Comparison of ENCODE assay signal across 18 cellular contexts in genomic region chr1:2483026-2483425, GRCh38. TPM values are rescaled to one million over a fixed set of nuclear protein-coding genes. Genes with fewer than 3 reads are reported as not detected.
DNase-seq lines count a peak whose midpoint lies in the region; ATAC-seq, FAIRE-seq and TF ChIP-seq lines count a peak whose summit lies in the region.
"Had no signal": no experiment of that assay in that cellular context is flagged by ENCODE, and none has a peak within 500 bp of the region (broad histone marks: within the 10 kb centered on the region; RNA-seq: fewer than 3 reads in every experiment).

No MANE protein-coding gene starts in this region.

- peaks cover 0 to 71% (median 25%) of the 10 kb centered on the region in 11 experiments; a peak in 14 of 22 replicates for H4K20me1 ChIP-seq in BLaER1 treated with 17β-estradiol and CSF1 and Interleukin-3, amounts not matched to agents 10 nM and 100 nM
- H4K20me1 ChIP-seq in K562 (replicated peaks; ENCODE audit: control insufficient read depth, insufficient read depth, low read length), result peaks cover 19% of the 10 kb centered on the region

- H2AFZ ChIP-seq in K562 (ENCODE audit: low read depth, low read length), result no peak overlapping the region

- WGBS in K562 (ENCODE audit: insufficient coverage, low coverage, missing lambda C conversion rate), result 1% methylated on average over 12 of the region's 13 CpGs

- H3K27me3 ChIP-seq in BLaER1 treated with 17β-estradiol and CSF1 and Interleukin-3, amounts not matched to agents 10 nM and 100 nM, result no peaks in the 10 kb centered on the region
- H3K27me3 ChIP-seq in K562 (ENCODE audit: control insufficient read depth in 2 of 2, insufficient read depth in 2 of 2, low read length in 2 of 2), result peaks cover 3 to 30% of the 10 kb centered on the region in 2 experiments; a peak in 3 of 5 replicates

- peak; percentile 84 for ATAC-seq in K562
- no peak for ATAC-seq in GM21367 (IDR thresholded peaks at IDR 0.05; ENCODE audit: unreplicated experiment)
- no peak for ATAC-seq in HG03175 (IDR thresholded peaks at IDR 0.05; ENCODE audit: unreplicated experiment)
- ATAC-seq: CD8-positive, alpha-beta T cell had no signal

- BruUV-seq in K562 (replicated peaks; lab: Mats Ljungman, UMichigan), result no TSS peak

- no peak overlapping the region for H3K4me3 ChIP-seq in BLaER1 treated with 17β-estradiol and CSF1 and Interleukin-3, amounts not matched to agents 10 nM and 100 nM
- H3K4me3 ChIP-seq in K562, result no peak overlapping the region

- H3K79me2 ChIP-seq in K562 (ENCODE audit: control insufficient read depth, insufficient read depth, low read length), result no peaks in the 10 kb centered on the region

- in situ Hi-C loops in K562 (cut with MboI), result no loop called here

- intact Hi-C loops in K562 (cut with micrococcal nuclease), result no loop called here

- no peak overlapping the region for H3K27ac ChIP-seq in BLaER1 treated with 17β-estradiol and CSF1 and Interleukin-3, amounts not matched to agents 10 nM and 100 nM
- H3K27ac ChIP-seq in RWPE1 (peak overlapping the region; percentile 78), K562 (ENCODE audit: extremely low read depth, low read depth, low read length) (no peak overlapping the region)
- H3K27ac ChIP-seq: KMS-11 had no signal

- peaks cover 3% of the 10 kb centered on the region for H3K9me1 ChIP-seq in K562 (ENCODE audit: control insufficient read depth, insufficient read depth, low read length)

- H3K9ac ChIP-seq in BLaER1 treated with 17β-estradiol and CSF1 and Interleukin-3, amounts not matched to agents 10 nM and 100 nM, result no peak overlapping the region
- peak overlapping the region in 1 of 2 experiments; percentile 52; a peak in 1 of 4 replicates for H3K9ac ChIP-seq in K562 (ENCODE audit: insufficient read depth in 1 of 2, low read depth in 2 of 2, low read length in 2 of 2)
- H3K9ac ChIP-seq: KMS-11 had no signal

- TF ChIP-seq POLR2A in K562 (conservative IDR thresholded peaks at IDR 0.05), result no peak

- H3K4me2 ChIP-seq in BLaER1 treated with 17β-estradiol and CSF1 and Interleukin-3, amounts not matched to agents 10 nM and 100 nM, result peak overlapping the region in 10 of 11 experiments; percentile 16 to 99 (median 74); a peak in 17 of 22 replicates
- no peak overlapping the region; the same call in 1 of the 2 replicates for H3K4me2 ChIP-seq in K562 (ENCODE audit: insufficient read depth, low read length)
- H3K4me2 ChIP-seq: KMS-11 had no signal

- no peak for FAIRE-seq in K562 (lab: Jason Lieb, UNC)
- FAIRE-seq: A204.1, D721Med, G401.6, H1, HepG2 had no signal

- CTCF ChIA-PET in RWPE1 (lab: Yijun Ruan, JAX) (no interaction called here), K562 (lab: Yijun Ruan, JAX; ENCODE audit: low intra/inter-chr PET ratio) (no interaction called here)

- POLR2A ChIA-PET in RWPE1 (lab: Yijun Ruan, JAX; ENCODE audit: low non-redundant PET) (no interaction called here), K562 (lab: Yijun Ruan, JAX) (interaction anchor here (0.7 kb wide), 1 partner anchor 317 kb away, joined by 3 read pairs; no protein-coding TSS in a partner anchor)

- H3K36me3 ChIP-seq in BLaER1 treated with 17β-estradiol and CSF1 and Interleukin-3, amounts not matched to agents 10 nM and 100 nM, result no peaks in the 10 kb centered on the region
- H3K36me3 ChIP-seq in K562 (ENCODE audit: control insufficient read depth, insufficient read depth, low read length), result no peaks in the 10 kb centered on the region

- TF ChIP-seq EP300 in K562 (IDR thresholded peaks at IDR 0.05; ENCODE audit: low read length), result no peak

- H3K9me3 ChIP-seq in BLaER1 treated with 17β-estradiol and CSF1 and Interleukin-3, amounts not matched to agents 10 nM and 100 nM (replicated peaks in 1 of 11), result peaks cover 0 to 3% (median under 1%) of the 10 kb centered on the region in 11 experiments; a peak in 5 of 22 replicates
- H3K9me3 ChIP-seq in K562 (replicated peaks; ENCODE audit: control insufficient read depth, insufficient read depth, low read depth, low read length), result no peaks in the 10 kb centered on the region

- DNase-seq in RWPE1 (ENCODE audit: low spot score) (no peak), K562 (ENCODE audit: extremely low read depth in 1 of 4, low spot score in 3 of 4) (peak in 3 of 4 experiments; percentile 53 to 67 (median 62)), GM20000 (ENCODE audit: low spot score) (no peak)
- DNase-seq: AML-193; CD8-positive, alpha-beta T cell; COR-L47; H9 had no signal

- TF ChIP-seq RAD21 in K562 (CRISPR knock-in tag; conservative IDR thresholded peaks at IDR 0.05 in 1 of 2, IDR thresholded peaks at IDR 0.05 in 1 of 2), result peak in 1 of 2 experiments; percentile 21; a peak in 1 of 4 replicates

- H3K4me1 ChIP-seq in BLaER1 treated with 17β-estradiol and CSF1 and Interleukin-3, amounts not matched to agents 10 nM and 100 nM, result peaks cover 28 to 56% (median 54%) of the 10 kb centered on the region in 10 experiments
- H3K4me1 ChIP-seq in K562 (replicated peaks in 1 of 2; ENCODE audit: control insufficient read depth in 2 of 2, insufficient read depth in 2 of 2, low read length in 2 of 2), result peaks cover 0 to 66% of the 10 kb centered on the region in 2 experiments; a peak in 3 of 5 replicates

- TF ChIP-seq CTCF in RWPE1 (conservative IDR thresholded peaks at IDR 0.05; ENCODE audit: low read depth) (no peak), K562 (IDR thresholded peaks at IDR 0.05 in 2 of 3, conservative IDR thresholded peaks at IDR 0.05 in 1 of 3; ENCODE audit: insufficient read depth in 2 of 3, low read depth in 1 of 3, low read length in 3 of 3) (peak in 1 of 3 experiments; percentile 34; a peak in 1 of 6 replicates), GM20000 (IDR thresholded peaks at IDR 0.05; ENCODE audit: extremely low read depth, missing control alignments) (no peak)

RNA-seq across cellular contexts. Expression of gene PLCH2, which starts 6.9 kb away (rescaled TPM):
- 0.07 TPM in 1 of 2 replicates, not detected in the other for total RNA-seq in K562 (2011; cell fraction: chromatin; rRNA removed; ENCODE audit: low replicate concordance)
- total RNA-seq in K562 (2011; cell fraction: nucleolus; rRNA removed), result not detected in 2 replicates
- not detected in 2 replicates for total RNA-seq in K562 (2011; cell fraction: nucleoplasm; rRNA removed)
- total RNA-seq in K562 (2014; rRNA removed) (not detected in 2 replicates), K562 (2014; rRNA removed; fragmentation: Illumina TruSeq; extraction: Trizol) (not detected in 2 replicates), K562 (2015; rRNA removed; fragmentation: Illumina TruSeq; extraction: Trizol) (not detected in 2 replicates), K562 (2021) (0.04 and 0.16 TPM in 2 replicates)
- polyA plus RNA-seq in K562 (2011; rRNA removed) (not detected in 2 replicates), K562 (2014; fragmentation: Illumina TruSeq; extraction: Trizol) (not detected in 2 replicates), K562 (2014; fragmentation: Nextera tagmentation; extraction: Ambion mirVana) (not detected), K562 (2014; rRNA removed) (not detected in 2 replicates)
- not detected in 2 replicates for polyA plus RNA-seq in K562 (2011; cell fraction: cytosol; rRNA removed)
- polyA plus RNA-seq in K562 (2011; cell fraction: nucleus; rRNA removed), result 0.01 and 0.04 TPM in 2 replicates
- not detected in 2 replicates for polyA plus RNA-seq in K562 (2012)
- not detected in 2 replicates for polyA minus RNA-seq in K562 (2011; rRNA and poly(A)+ RNA removed)
- not detected in 2 replicates for polyA minus RNA-seq in K562 (2011; cell fraction: cytosol; rRNA and poly(A)+ RNA removed)
- polyA minus RNA-seq in K562 (2011; cell fraction: nucleus; rRNA and poly(A)+ RNA removed), result not detected in 2 replicates

RNA-seq across cellular contexts. Expression of gene PANK4, which starts 43.4 kb away (rescaled TPM):
- total RNA-seq in K562 (2011; cell fraction: chromatin; rRNA removed; ENCODE audit: low replicate concordance), result 114 and 307 TPM in 2 replicates
- 194 and 202 TPM in 2 replicates for total RNA-seq in K562 (2011; cell fraction: nucleolus; rRNA removed)
- total RNA-seq in K562 (2011; cell fraction: nucleoplasm; rRNA removed), result 119 and 146 TPM in 2 replicates
- total RNA-seq in K562 (2014; rRNA removed) (39.6 and 50.7 TPM in 2 replicates), K562 (2014; rRNA removed; fragmentation: Illumina TruSeq; extraction: Trizol) (15.3 and 19.2 TPM in 2 replicates), K562 (2015; rRNA removed; fragmentation: Illumina TruSeq; extraction: Trizol) (29.7 and 32.0 TPM in 2 replicates), K562 (2021) (55.6 and 61.3 TPM in 2 replicates)
- polyA plus RNA-seq in K562 (2011; rRNA removed) (23.3 and 39.3 TPM in 2 replicates), K562 (2014; fragmentation: Illumina TruSeq; extraction: Trizol) (31.5 and 31.8 TPM in 2 replicates), K562 (2014; fragmentation: Nextera tagmentation; extraction: Ambion mirVana) (1 to 10 TPM in 1 of 2 experiments, under 1 TPM in 1; 0.93 to 1.4 TPM), K562 (2014; rRNA removed) (41.3 and 42.3 TPM in 2 replicates)
- polyA plus RNA-seq in K562 (2011; cell fraction: cytosol; rRNA removed), result 21.3 and 25.3 TPM in 2 replicates
- polyA plus RNA-seq in K562 (2011; cell fraction: nucleus; rRNA removed), result 181 and 249 TPM in 2 replicates
- polyA plus RNA-seq in K562 (2012), result 28.4 and 32.3 TPM in 2 replicates
- 22.3 and 22.4 TPM in 2 replicates for polyA minus RNA-seq in K562 (2011; rRNA and poly(A)+ RNA removed)
- polyA minus RNA-seq in K562 (2011; cell fraction: cytosol; rRNA and poly(A)+ RNA removed), result 35.2 and 42.6 TPM in 2 replicates
- polyA minus RNA-seq in K562 (2011; cell fraction: nucleus; rRNA and poly(A)+ RNA removed), result 116 and 142 TPM in 2 replicates

RNA-seq across cellular contexts. Expression of gene HES5, which starts 47.0 kb away (rescaled TPM):
- not detected in 2 replicates for total RNA-seq in K562 (2011; cell fraction: chromatin; rRNA removed; ENCODE audit: low replicate concordance)
- total RNA-seq in K562 (2011; cell fraction: nucleolus; rRNA removed), result not detected in 2 replicates
- not detected in 2 replicates for total RNA-seq in K562 (2011; cell fraction: nucleoplasm; rRNA removed)
- total RNA-seq in K562 (2014; rRNA removed) (not detected in 2 replicates), K562 (2014; rRNA removed; fragmentation: Illumina TruSeq; extraction: Trizol) (not detected in 2 replicates), K562 (2015; rRNA removed; fragmentation: Illumina TruSeq; extraction: Trizol) (not detected in 2 replicates), K562 (2021) (not detected in 2 replicates)
- polyA plus RNA-seq in K562 (2011; rRNA removed) (not detected in 2 replicates), K562 (2014; fragmentation: Illumina TruSeq; extraction: Trizol) (not detected in 2 replicates), K562 (2014; fragmentation: Nextera tagmentation; extraction: Ambion mirVana) (not detected), K562 (2014; rRNA removed) (not detected in 2 replicates)
- 0.04 TPM in 1 of 2 replicates, not detected in the other for polyA plus RNA-seq in K562 (2011; cell fraction: cytosol; rRNA removed)
- not detected in 2 replicates for polyA plus RNA-seq in K562 (2011; cell fraction: nucleus; rRNA removed)
- not detected in 2 replicates for polyA plus RNA-seq in K562 (2012)
- polyA minus RNA-seq in K562 (2011; rRNA and poly(A)+ RNA removed), result not detected in 2 replicates
- polyA minus RNA-seq in K562 (2011; cell fraction: cytosol; rRNA and poly(A)+ RNA removed), result not detected in 2 replicates
- polyA minus RNA-seq in K562 (2011; cell fraction: nucleus; rRNA and poly(A)+ RNA removed), result not detected in 2 replicates
- total RNA-seq: CD8-positive, alpha-beta T cell; H9; HepG2 had no signal
- polyA plus RNA-seq: BJ, H1, HepG2, IgD-negative memory B cell had no signal

Comparison
In these comparisons a context has a peak if more than half of its experiments do, and no peak if none do; other contexts are left out.
1. DNase-seq: peak in K562 (3 of 4); none in RWPE1 (single experiment) and GM20000 (single experiment).